In the genomic region with DNA sequence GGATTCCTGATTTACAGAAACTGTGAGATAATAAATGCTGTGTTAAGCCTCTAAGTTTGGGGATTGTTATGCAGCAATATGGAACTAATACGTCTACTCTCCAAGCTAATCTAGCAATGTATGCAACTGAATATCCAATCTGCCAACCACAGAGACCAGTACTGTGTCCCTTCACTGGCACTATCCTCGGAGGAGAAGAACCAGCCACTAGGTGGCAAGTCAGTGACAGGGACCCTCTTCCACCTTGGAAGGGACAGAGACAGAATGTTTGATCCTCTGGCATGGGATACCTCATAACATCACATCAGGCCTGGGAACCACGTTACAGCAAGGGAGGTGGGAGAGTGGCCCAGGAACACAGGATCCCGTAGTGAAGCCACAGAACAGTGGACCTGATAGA, we compare ENCODE assay signal across 1 cellular context.
TF ChIP-seq lines count a peak whose summit lies in the region.

No MANE protein-coding gene starts in this region.

TF ChIP-seq in HCT116, 20 proteins besides CTCF, POLR2A, EP300 and RAD21 (continued from another document):
- TF ChIP-seq, protein P1, sequence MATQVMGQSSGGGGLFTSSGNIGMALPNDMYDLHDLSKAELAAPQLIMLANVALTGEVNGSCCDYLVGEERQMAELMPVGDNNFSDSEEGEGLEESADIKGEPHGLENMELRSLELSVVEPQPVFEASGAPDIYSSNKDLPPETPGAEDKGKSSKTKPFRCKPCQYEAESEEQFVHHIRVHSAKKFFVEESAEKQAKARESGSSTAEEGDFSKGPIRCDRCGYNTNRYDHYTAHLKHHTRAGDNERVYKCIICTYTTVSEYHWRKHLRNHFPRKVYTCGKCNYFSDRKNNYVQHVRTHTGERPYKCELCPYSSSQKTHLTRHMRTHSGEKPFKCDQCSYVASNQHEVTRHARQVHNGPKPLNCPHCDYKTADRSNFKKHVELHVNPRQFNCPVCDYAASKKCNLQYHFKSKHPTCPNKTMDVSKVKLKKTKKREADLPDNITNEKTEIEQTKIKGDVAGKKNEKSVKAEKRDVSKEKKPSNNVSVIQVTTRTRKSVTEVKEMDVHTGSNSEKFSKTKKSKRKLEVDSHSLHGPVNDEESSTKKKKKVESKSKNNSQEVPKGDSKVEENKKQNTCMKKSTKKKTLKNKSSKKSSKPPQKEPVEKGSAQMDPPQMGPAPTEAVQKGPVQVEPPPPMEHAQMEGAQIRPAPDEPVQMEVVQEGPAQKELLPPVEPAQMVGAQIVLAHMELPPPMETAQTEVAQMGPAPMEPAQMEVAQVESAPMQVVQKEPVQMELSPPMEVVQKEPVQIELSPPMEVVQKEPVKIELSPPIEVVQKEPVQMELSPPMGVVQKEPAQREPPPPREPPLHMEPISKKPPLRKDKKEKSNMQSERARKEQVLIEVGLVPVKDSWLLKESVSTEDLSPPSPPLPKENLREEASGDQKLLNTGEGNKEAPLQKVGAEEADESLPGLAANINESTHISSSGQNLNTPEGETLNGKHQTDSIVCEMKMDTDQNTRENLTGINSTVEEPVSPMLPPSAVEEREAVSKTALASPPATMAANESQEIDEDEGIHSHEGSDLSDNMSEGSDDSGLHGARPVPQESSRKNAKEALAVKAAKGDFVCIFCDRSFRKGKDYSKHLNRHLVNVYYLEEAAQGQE (IDR thresholded peaks at IDR 0.05; ENCODE audit: low read depth) = no peak
- TF ChIP-seq EZH2 (IDR thresholded peaks at IDR 0.05) = no peak
- no peak for TF ChIP-seq POLR2AphosphoS5 (IDR thresholded peaks at IDR 0.05; ENCODE audit: low read depth, low read length)
- TF ChIP-seq CEBPB (IDR thresholded peaks at IDR 0.05; ENCODE audit: low read depth) = no peak
- TF ChIP-seq ZNF274 (IDR thresholded peaks at IDR 0.05; ENCODE audit: low read depth, low read length) = no peak
- TF ChIP-seq EZH2phosphoT487 (IDR thresholded peaks at IDR 0.05; ENCODE audit: borderline replicate concordance) = no peak
- TF ChIP-seq TCF7L2 (IDR thresholded peaks at IDR 0.05; ENCODE audit: borderline replicate concordance, extremely low read depth, insufficient read depth, insufficient read length) = no peak
- TF ChIP-seq ELF1 (IDR thresholded peaks at IDR 0.05; ENCODE audit: borderline replicate concordance, low read depth) = no peak
- no peak for TF ChIP-seq ZFX (IDR thresholded peaks at IDR 0.05)
- TF ChIP-seq, protein P2, sequence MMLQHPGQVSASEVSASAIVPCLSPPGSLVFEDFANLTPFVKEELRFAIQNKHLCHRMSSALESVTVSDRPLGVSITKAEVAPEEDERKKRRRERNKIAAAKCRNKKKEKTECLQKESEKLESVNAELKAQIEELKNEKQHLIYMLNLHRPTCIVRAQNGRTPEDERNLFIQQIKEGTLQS (IDR thresholded peaks at IDR 0.05) = no peak
- TF ChIP-seq, protein P3, sequence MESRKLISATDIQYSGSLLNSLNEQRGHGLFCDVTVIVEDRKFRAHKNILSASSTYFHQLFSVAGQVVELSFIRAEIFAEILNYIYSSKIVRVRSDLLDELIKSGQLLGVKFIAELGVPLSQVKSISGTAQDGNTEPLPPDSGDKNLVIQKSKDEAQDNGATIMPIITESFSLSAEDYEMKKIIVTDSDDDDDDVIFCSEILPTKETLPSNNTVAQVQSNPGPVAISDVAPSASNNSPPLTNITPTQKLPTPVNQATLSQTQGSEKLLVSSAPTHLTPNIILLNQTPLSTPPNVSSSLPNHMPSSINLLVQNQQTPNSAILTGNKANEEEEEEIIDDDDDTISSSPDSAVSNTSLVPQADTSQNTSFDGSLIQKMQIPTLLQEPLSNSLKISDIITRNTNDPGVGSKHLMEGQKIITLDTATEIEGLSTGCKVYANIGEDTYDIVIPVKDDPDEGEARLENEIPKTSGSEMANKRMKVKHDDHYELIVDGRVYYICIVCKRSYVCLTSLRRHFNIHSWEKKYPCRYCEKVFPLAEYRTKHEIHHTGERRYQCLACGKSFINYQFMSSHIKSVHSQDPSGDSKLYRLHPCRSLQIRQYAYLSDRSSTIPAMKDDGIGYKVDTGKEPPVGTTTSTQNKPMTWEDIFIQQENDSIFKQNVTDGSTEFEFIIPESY (IDR thresholded peaks at IDR 0.05; ENCODE audit: extremely low read depth, insufficient replicate concordance, low read length) = no peak
- TF ChIP-seq SP1 (IDR thresholded peaks at IDR 0.05; ENCODE audit: low read depth) = no peak
- TF ChIP-seq FOSL1 (IDR thresholded peaks at IDR 0.05; ENCODE audit: low read depth) = no peak
- TF ChIP-seq, protein P4, sequence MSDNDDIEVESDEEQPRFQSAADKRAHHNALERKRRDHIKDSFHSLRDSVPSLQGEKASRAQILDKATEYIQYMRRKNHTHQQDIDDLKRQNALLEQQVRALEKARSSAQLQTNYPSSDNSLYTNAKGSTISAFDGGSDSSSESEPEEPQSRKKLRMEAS (IDR thresholded peaks at IDR 0.05) = no peak
- no peak for TF ChIP-seq EGR1 (IDR thresholded peaks at IDR 0.05; ENCODE audit: low read depth)
- no peak for TF ChIP-seq SRF (IDR thresholded peaks at IDR 0.05; ENCODE audit: low read depth)
- no peak for TF ChIP-seq CBX3 (IDR thresholded peaks at IDR 0.05; ENCODE audit: low read depth)
- no peak for TF ChIP-seq SIN3A (IDR thresholded peaks at IDR 0.05; ENCODE audit: low read depth)
